Comparison of ENCODE assay signal across 22 cellular contexts in genomic region chr9:109241931-109242330, GRCh38.
A peak's percentile ranks its signal among the peaks of the same experiment; 100 is the strongest.
DNase-seq lines count a peak whose midpoint lies in the region; ATAC-seq and TF ChIP-seq lines count a peak whose summit lies in the region.
"Had no signal": no experiment of that assay in that cellular context is flagged by ENCODE, and none has a peak within 500 bp of the region (broad histone marks: within the 10 kb centered on the region; RNA-seq: fewer than 3 reads in every experiment).

No MANE protein-coding gene starts in this region.

- H3K36me3 ChIP-seq in left ventricle myocardium inferior (no peaks in the 10 kb centered on the region), endodermal cell (ENCODE audit: control insufficient read depth, insufficient read depth, low read length) (no peaks in the 10 kb centered on the region), thyroid gland (no peaks in the 10 kb centered on the region)
- H3K36me3 ChIP-seq: BE2C had no signal

- no peak for TF ChIP-seq CTCF in left ventricle myocardium inferior (IDR thresholded peaks at IDR 0.05; ENCODE audit: borderline replicate concordance)
- no peak for TF ChIP-seq CTCF in endodermal cell (conservative IDR thresholded peaks at IDR 0.05)
- no peak for TF ChIP-seq CTCF in thyroid gland (IDR thresholded peaks at IDR 0.05)

- H3K27ac ChIP-seq in left ventricle myocardium inferior (replicated peaks) (no peak overlapping the region), endodermal cell (ENCODE audit: low read depth, low read length) (no peak overlapping the region), thyroid gland (peak overlapping the region; percentile 30 to 46 (median 39))
- H3K27ac ChIP-seq: A549, SK-N-MC had no signal

- intact Hi-C loops in left ventricle myocardium inferior (cut with micrococcal nuclease): no loop called here
- intact Hi-C loops in cardiac septum (cut with DNase I): loop anchor here (10.0 kb wide), 1 partner anchor 273 kb away; no protein-coding TSS in a partner anchor
- intact Hi-C loops in thyroid gland (cut with DNase I): no loop called here

- peak overlapping the region; percentile 7 for H3K27ac Mint-ChIP-seq in endodermal cell
- H3K27ac Mint-ChIP-seq: CD4-positive, CD25-positive, alpha-beta regulatory T cell; IgD-negative memory B cell had no signal

- H3K4me3 ChIP-seq in left ventricle myocardium inferior (no peak overlapping the region), endodermal cell (ENCODE audit: low read length) (no peak overlapping the region), thyroid gland (replicated peaks in 1 of 3) (no peak overlapping the region)
- H3K4me3 ChIP-seq: A549, SK-N-MC had no signal

- in situ Hi-C loops in G401 (cut with HindIII; ENCODE audit: low sequenced_read_pairs): no loop called here

- ATAC-seq in GM21526 (IDR thresholded peaks at IDR 0.05; ENCODE audit: low FRiP score, unreplicated experiment): no peak
- no peak for ATAC-seq in GM18505 (IDR thresholded peaks at IDR 0.05; ENCODE audit: unreplicated experiment)
- ATAC-seq: A549 had no signal

- H3K9me3 ChIP-seq in left ventricle myocardium inferior (replicated peaks): no peaks in the 10 kb centered on the region
- no peaks in the 10 kb centered on the region for H3K9me3 ChIP-seq in endodermal cell (ENCODE audit: control insufficient read depth, low read length)
- no peaks in the 10 kb centered on the region for H3K9me3 ChIP-seq in thyroid gland
- H3K9me3 ChIP-seq: A549, BE2C had no signal

- H3K27me3 Mint-ChIP-seq in endodermal cell (ENCODE audit: insufficient read depth): no peaks in the 10 kb centered on the region

- 57 to 100% methylated on average over 1 of the region's 1 CpG for WGBS in endodermal cell (ENCODE audit: insufficient coverage in 1 of 2, insufficient read length in 1 of 2), 2 experiments
- WGBS in thyroid gland, 2 donors: 19 to 25% methylated on average over 1 of the region's 1 CpG

- H3K4me1 ChIP-seq in left ventricle myocardium inferior (peaks cover 26% of the 10 kb centered on the region), endodermal cell (ENCODE audit: control insufficient read depth, insufficient read depth, low read length) (no peaks in the 10 kb centered on the region), thyroid gland (peaks cover 31 to 41% of the 10 kb centered on the region in 2 donors)
- H3K4me1 ChIP-seq: BE2C had no signal

- H3K36me3 Mint-ChIP-seq in endodermal cell (ENCODE audit: low read depth): peaks cover 5% of the 10 kb centered on the region
- H3K36me3 Mint-ChIP-seq: CD4-positive, CD25-positive, alpha-beta regulatory T cell; IgD-negative memory B cell had no signal

- H3K4me3 Mint-ChIP-seq in endodermal cell: no peak overlapping the region
- H3K4me3 Mint-ChIP-seq: CD4-positive, CD25-positive, alpha-beta regulatory T cell; IgD-negative memory B cell had no signal

- H3K9ac ChIP-seq in endodermal cell (ENCODE audit: extremely low read depth, low read length, poor library complexity, severe bottlenecking): no peak overlapping the region

- no peaks in the 10 kb centered on the region for H3K9me3 Mint-ChIP-seq in endodermal cell

- peaks cover 22% of the 10 kb centered on the region for H3K27me3 ChIP-seq in left ventricle myocardium inferior (ENCODE audit: low read depth)
- H3K27me3 ChIP-seq in endodermal cell (ENCODE audit: control insufficient read depth, insufficient read depth, low read length, poor library complexity, severe bottlenecking): no peaks in the 10 kb centered on the region
- no peaks in the 10 kb centered on the region for H3K27me3 ChIP-seq in thyroid gland
- H3K27me3 ChIP-seq: BE2C had no signal

- peaks cover 4% of the 10 kb centered on the region for H3K4me1 Mint-ChIP-seq in endodermal cell
- H3K4me1 Mint-ChIP-seq: CD4-positive, CD25-positive, alpha-beta regulatory T cell; IgD-negative memory B cell had no signal

- DNase-seq in left ventricle myocardium inferior: peak; percentile 25
- no peak for DNase-seq in cardiac septum (ENCODE audit: low spot score)
- DNase-seq in G401 (ENCODE audit: low spot score): peak; percentile 39
- DNase-seq in endodermal cell: peak; percentile 45
- peak; percentile 41 to 45 for DNase-seq in thyroid gland
- no peak for DNase-seq in NCI-H748 (lab: John Stamatoyannopoulos, UW; ENCODE audit: unreplicated experiment)
- DNase-seq: BE2C; CD4-positive, CD25-positive, alpha-beta regulatory T cell; DMS153; GDM1; MV-4-11; NCI-H1105 treated with DMSO at 0.1 percent for 48 hours; NCI-H1694; NCI-H2081; NCI-H2171; NCI-H345; SHP77 treated with DMSO at 0.1 percent for 48 hours had no signal

- TF ChIP-seq POLR2A in thyroid gland (IDR thresholded peaks at IDR 0.05) (no peak), GM18505 (IDR thresholded peaks at IDR 0.05; ENCODE audit: borderline replicate concordance, extremely low read depth, insufficient read depth, insufficient read length) (no peak)

Comparison
In these comparisons a context has a peak if more than half of its experiments do, and no peak if none do; other contexts are left out.
1. DNase-seq: peak in left ventricle myocardium inferior (single experiment), G401 (single experiment), endodermal cell (single experiment) and thyroid gland (2 of 2); none in cardiac septum (single experiment) and NCI-H748 (single experiment).
2. H3K27ac ChIP-seq: peak in thyroid gland (3 of 3); none in left ventricle myocardium inferior (single experiment) and endodermal cell (single experiment).